32 cellular contexts compared by ENCODE assay signal in the genomic region with DNA sequence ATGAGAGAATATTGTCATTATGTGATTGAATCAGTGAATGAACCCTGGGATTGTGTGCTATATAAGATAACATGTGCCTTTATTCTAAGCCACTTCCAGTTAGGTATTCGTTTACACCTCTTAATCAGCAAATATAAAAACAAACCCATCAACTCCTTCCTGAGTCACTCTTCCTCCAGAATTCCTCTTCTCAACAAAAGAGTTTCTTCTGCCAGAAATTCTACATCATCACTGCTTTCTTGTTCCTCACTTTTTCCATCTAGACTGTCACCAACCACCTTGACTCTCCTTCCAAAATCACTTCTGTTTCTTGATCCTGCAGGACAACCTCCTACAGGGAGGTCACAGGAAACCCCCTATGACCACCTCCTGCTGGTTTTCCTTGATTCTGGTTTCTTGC.
"Had no signal": no experiment of that assay in that cellular context is flagged by ENCODE, and none has a peak within 500 bp of the region (broad histone marks: within the 10 kb centered on the region; RNA-seq: fewer than 3 reads in every experiment).

No MANE protein-coding gene starts in this region.

- H3K27ac Mint-ChIP-seq: activated CD4-positive, alpha-beta memory T cell treated with anti-CD3 and anti-CD28 coated beads for 36 hours; activated CD4-positive, alpha-beta T cell treated with anti-CD3 and anti-CD28 coated beads for 36 hours; activated CD4-positive, alpha-beta T cell treated with anti-CD3 and anti-CD28 coated beads, Interleukin-2, amount 10 ng/mL, durations not matched to agents 24 days and 14 days; activated CD8-positive, alpha-beta memory T cell treated with anti-CD3 and anti-CD28 coated beads, Interleukin-2, amount 10 ng/mL, durations not matched to agents 7 days and 5 days; activated CD8-positive, alpha-beta T cell treated with anti-CD3 and anti-CD28 coated beads, Interleukin-2, amount 10 ng/mL, durations not matched to agents 7 days and 5 days; activated naive CD4-positive, alpha-beta T cell treated with anti-CD3 and anti-CD28 coated beads for 36 hours; activated naive CD4-positive, alpha-beta T cell treated with anti-CD3 and anti-CD28 coated beads, Interleukin-2, amount 50 U/mL, for 24 hours; activated naive CD8-positive, alpha-beta T cell treated with anti-CD3 and anti-CD28 coated beads, Interleukin-2, amount 10 ng/mL, durations not matched to agents 7 days and 5 days; activated T-helper 1 cell treated with anti-CD3 and anti-CD28 coated beads, Interleukin-12 subunit alpha, Interleukin-12 subunit beta, Interleukin-2, Interleukin-4 antibody, amounts not matched to agents 30 ng/mL and 10 ng/mL and 1 ng/mL, durations not matched to agents 14 hours and 24 hours and 36 hours; activated T-helper 2 cell treated with anti-CD3 and anti-CD28 coated beads, Interferon-gamma antibody, Interleukin-2, Interleukin-4, amounts not matched to agents 10 μg/mL and 5 μg/mL and 100 μg/mL, durations not matched to agents 14 hours and 24 hours and 36 hours; T-helper 17 cell; T-helper 2 cell treated with Interferon-gamma antibody and Interleukin-4, amounts not matched to agents 5 μg/mL and 100 μg/mL, for 36 hours had no signal

- FAIRE-seq: endometrium had no signal

- H3K4me3 ChIP-seq: body of pancreas, cardiac muscle cell, colonic mucosa, gastrocnemius medialis, heart left ventricle had no signal

- H3K4me1 Mint-ChIP-seq: activated CD4-positive, alpha-beta T cell treated with anti-CD3 and anti-CD28 coated beads for 36 hours; activated CD4-positive, alpha-beta T cell treated with anti-CD3 and anti-CD28 coated beads, Interleukin-2, amount 10 ng/mL, durations not matched to agents 24 days and 14 days; activated CD8-positive, alpha-beta memory T cell treated with anti-CD3 and anti-CD28 coated beads, Interleukin-2, amount 10 ng/mL, durations not matched to agents 7 days and 5 days; activated naive CD4-positive, alpha-beta T cell treated with anti-CD3 and anti-CD28 coated beads, Interleukin-2, amount 50 U/mL, for 24 hours; activated naive CD8-positive, alpha-beta T cell treated with anti-CD3 and anti-CD28 coated beads, Interleukin-2, amount 10 ng/mL, durations not matched to agents 7 days and 5 days; T-helper 17 cell had no signal

- H3K36me3 Mint-ChIP-seq: activated CD4-positive, alpha-beta memory T cell treated with anti-CD3 and anti-CD28 coated beads for 36 hours; activated CD8-positive, alpha-beta memory T cell treated with anti-CD3 and anti-CD28 coated beads, Interleukin-2, amount 10 ng/mL, durations not matched to agents 7 days and 5 days; activated naive CD4-positive, alpha-beta T cell treated with anti-CD3 and anti-CD28 coated beads, Interleukin-2, amount 50 U/mL, for 24 hours; activated naive CD8-positive, alpha-beta T cell treated with anti-CD3 and anti-CD28 coated beads, Interleukin-2, amount 10 ng/mL, durations not matched to agents 7 days and 5 days had no signal

- H3K4me3 Mint-ChIP-seq: activated CD4-positive, alpha-beta memory T cell treated with anti-CD3 and anti-CD28 coated beads for 36 hours; activated CD4-positive, alpha-beta T cell treated with anti-CD3 and anti-CD28 coated beads for 36 hours; activated CD4-positive, alpha-beta T cell treated with anti-CD3 and anti-CD28 coated beads, Interleukin-2, amount 10 ng/mL, durations not matched to agents 24 days and 14 days; activated CD8-positive, alpha-beta memory T cell treated with anti-CD3 and anti-CD28 coated beads, Interleukin-2, amount 10 ng/mL, durations not matched to agents 7 days and 5 days; activated CD8-positive, alpha-beta T cell treated with anti-CD3 and anti-CD28 coated beads, Interleukin-2, amount 10 ng/mL, durations not matched to agents 7 days and 5 days; activated naive CD4-positive, alpha-beta T cell treated with anti-CD3 and anti-CD28 coated beads for 36 hours; activated naive CD4-positive, alpha-beta T cell treated with anti-CD3 and anti-CD28 coated beads, Interleukin-2, amount 50 U/mL, for 24 hours; activated naive CD8-positive, alpha-beta T cell treated with anti-CD3 and anti-CD28 coated beads, Interleukin-2, amount 10 ng/mL, durations not matched to agents 7 days and 5 days; activated T-helper 1 cell treated with anti-CD3 and anti-CD28 coated beads, Interleukin-12 subunit alpha, Interleukin-12 subunit beta, Interleukin-2, Interleukin-4 antibody, amounts not matched to agents 30 ng/mL and 10 ng/mL and 1 ng/mL, durations not matched to agents 14 hours and 24 hours and 36 hours; T-helper 17 cell; T-helper 2 cell treated with Interferon-gamma antibody and Interleukin-4, amounts not matched to agents 5 μg/mL and 100 μg/mL, for 36 hours had no signal

- H3K36me3 ChIP-seq: cardiac muscle cell, colonic mucosa, gastrocnemius medialis, heart left ventricle had no signal

- H3K27me3 Mint-ChIP-seq: activated CD4-positive, alpha-beta T cell treated with anti-CD3 and anti-CD28 coated beads, Interleukin-2, amount 10 ng/mL, durations not matched to agents 24 days and 14 days; activated naive CD8-positive, alpha-beta T cell treated with anti-CD3 and anti-CD28 coated beads, Interleukin-2, amount 10 ng/mL, durations not matched to agents 7 days and 5 days had no signal

- H3K27me3 ChIP-seq: body of pancreas, colonic mucosa, gastrocnemius medialis, heart left ventricle had no signal

- H3K9me3 Mint-ChIP-seq: activated CD4-positive, alpha-beta memory T cell treated with anti-CD3 and anti-CD28 coated beads for 36 hours; activated CD4-positive, alpha-beta T cell treated with anti-CD3 and anti-CD28 coated beads, Interleukin-2, amount 10 ng/mL, durations not matched to agents 24 days and 14 days; activated naive CD4-positive, alpha-beta T cell treated with anti-CD3 and anti-CD28 coated beads for 36 hours; activated naive CD4-positive, alpha-beta T cell treated with anti-CD3 and anti-CD28 coated beads, Interleukin-2, amount 50 U/mL, for 24 hours; activated naive CD8-positive, alpha-beta T cell treated with anti-CD3 and anti-CD28 coated beads, Interleukin-2, amount 10 ng/mL, durations not matched to agents 7 days and 5 days; activated T-helper 1 cell treated with anti-CD3 and anti-CD28 coated beads, Interleukin-12 subunit alpha, Interleukin-12 subunit beta, Interleukin-2, Interleukin-4 antibody, amounts not matched to agents 30 ng/mL and 10 ng/mL and 1 ng/mL, durations not matched to agents 14 hours and 24 hours and 36 hours; activated T-helper 2 cell treated with anti-CD3 and anti-CD28 coated beads, Interferon-gamma antibody, Interleukin-2, Interleukin-4, amounts not matched to agents 10 μg/mL and 5 μg/mL and 100 μg/mL, durations not matched to agents 14 hours and 24 hours and 36 hours; T-helper 2 cell treated with Interferon-gamma antibody and Interleukin-4, amounts not matched to agents 5 μg/mL and 100 μg/mL, for 36 hours had no signal

- DNase-seq: activated CD4-positive, alpha-beta memory T cell treated with anti-CD3 and anti-CD28 coated beads for 36 hours; activated CD4-positive, alpha-beta T cell treated with anti-CD3 and anti-CD28 coated beads for 36 hours; activated CD4-positive, alpha-beta T cell treated with anti-CD3 and anti-CD28 coated beads, Interleukin-2, amount 10 ng/mL, durations not matched to agents 24 days and 14 days; activated CD4-positive, CD25-positive, alpha-beta regulatory T cell; activated CD4-positive, CD25-positive, alpha-beta regulatory T cell treated with anti-CD3 and anti-CD28 coated beads, Interleukin-2, amount 50 U/mL, for 72 hours; activated CD8-positive, alpha-beta memory T cell treated with anti-CD3 and anti-CD28 coated beads, Interleukin-2, amount 50 U/mL, for 4 hours; activated CD8-positive, alpha-beta T cell treated with anti-CD3 and anti-CD28 coated beads, Interleukin-2, amount 10 ng/mL, durations not matched to agents 7 days and 5 days; activated effector memory CD4-positive, alpha-beta T cell treated with anti-CD3 and anti-CD28 coated beads, Interleukin-2, amount 50 U/mL, for 16 hours; activated naive CD4-positive, alpha-beta T cell treated with anti-CD3 and anti-CD28 coated beads for 36 hours; activated naive CD8-positive, alpha-beta T cell treated with anti-CD3 and anti-CD28 coated beads, Interleukin-2, amount 10 ng/mL, durations not matched to agents 7 days and 5 days; activated T-cell treated with anti-CD3 and anti-CD28 coated beads, Interleukin-2, amount 50 U/mL, for 1 hour; activated T-cell treated with anti-CD3 and anti-CD28 coated beads, Interleukin-2, amount 50 U/mL, for 48 hours; anterior cingulate cortex; body of pancreas; central memory CD4-positive, alpha-beta T cell; cerebellar nuclear complex; colonic mucosa; effector CD8-positive, alpha-beta T cell; foreskin keratinocyte; gastrocnemius medialis; glutamatergic neuron; heart left ventricle; T-helper 1 cell; T-helper 17 cell; T1000 had no signal
